1 cellular context compared by ENCODE assay signal in genomic region chr1:1411626-1412025, GRCh38.
TF ChIP-seq lines count a peak whose summit lies in the region.

No MANE protein-coding gene starts in this region.

TF ChIP-seq in K562, 482 proteins besides CTCF, POLR2A, EP300 and RAD21 (continued from another document):
- TF ChIP-seq STAT6 (CRISPR knock-in tag; IDR thresholded peaks at IDR 0.05) (no peak), ZFP1 (CRISPR knock-in tag; IDR thresholded peaks at IDR 0.05) (no peak), NR2C2 (CRISPR knock-in tag; IDR thresholded peaks at IDR 0.05) (no peak), NR2C2 (tag; IDR thresholded peaks at IDR 0.05) (no peak), ZMIZ1 (IDR thresholded peaks at IDR 0.05; ENCODE audit: low read depth in 2 of 2, low read length in 2 of 2) (no peak)
